ENCODE assay signal across 36 cellular contexts in the genomic region with DNA sequence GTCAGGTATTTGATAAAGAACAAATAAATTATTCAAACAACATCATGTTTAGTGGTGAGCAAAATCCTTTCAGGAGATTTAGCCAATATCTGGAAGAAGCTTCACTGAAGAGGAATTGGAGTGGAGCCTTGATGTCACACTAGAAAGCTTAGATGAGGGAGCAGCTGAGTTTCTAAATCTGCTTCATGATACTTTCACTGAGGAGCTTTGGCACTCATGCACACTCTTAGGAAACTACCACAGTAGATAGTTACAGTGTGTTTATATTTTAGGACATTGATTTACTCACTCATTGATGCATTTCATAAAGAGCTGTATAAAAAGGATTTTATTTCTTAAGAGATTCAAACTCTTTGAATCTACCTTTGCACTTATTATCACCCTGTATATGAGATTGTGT.
"Had no signal": no experiment of that assay in that cellular context is flagged by ENCODE, and none has a peak within 500 bp of the region (broad histone marks: within the 10 kb centered on the region; RNA-seq: fewer than 3 reads in every experiment).

No MANE protein-coding gene starts in this region.

- H3K36me3 Mint-ChIP-seq: activated CD4-positive, alpha-beta memory T cell treated with anti-CD3 and anti-CD28 coated beads for 36 hours; activated naive CD4-positive, alpha-beta T cell treated with anti-CD3 and anti-CD28 coated beads, Interleukin-2, amount 10 ng/mL, durations not matched to agents 7 days and 5 days; activated naive CD4-positive, alpha-beta T cell treated with anti-CD3 and anti-CD28 coated beads, Interleukin-2, amount 50 U/mL, for 24 hours; activated naive CD8-positive, alpha-beta T cell; activated naive CD8-positive, alpha-beta T cell treated with anti-CD3 and anti-CD28 coated beads, Interleukin-2, amount 10 ng/mL, durations not matched to agents 7 days and 5 days; brain had no signal

- H3K4me3 Mint-ChIP-seq: activated B cell treated with CpG ODN at 0.5 μM for 24 hours; activated CD4-positive, alpha-beta memory T cell treated with anti-CD3 and anti-CD28 coated beads for 36 hours; activated CD4-positive, alpha-beta T cell treated with anti-CD3 and anti-CD28 coated beads, Interleukin-2, amount 10 ng/mL, durations not matched to agents 24 days and 14 days; activated CD8-positive, alpha-beta T cell treated with anti-CD3 and anti-CD28 coated beads for 36 hours; activated naive CD4-positive, alpha-beta T cell treated with anti-CD3 and anti-CD28 coated beads, Interleukin-2, amount 10 ng/mL, durations not matched to agents 7 days and 5 days; activated naive CD4-positive, alpha-beta T cell treated with anti-CD3 and anti-CD28 coated beads, Interleukin-2, amount 50 U/mL, for 24 hours; activated naive CD8-positive, alpha-beta T cell; activated naive CD8-positive, alpha-beta T cell treated with anti-CD3 and anti-CD28 coated beads, Interleukin-2, amount 10 ng/mL, durations not matched to agents 7 days and 5 days; activated naive CD8-positive, alpha-beta T cell treated with anti-CD3 and anti-CD28 coated beads, Interleukin-2, amount 50 U/mL, for 24 hours; activated T-cell treated with anti-CD3 and anti-CD28 coated beads, Interleukin-2, amount 50 U/mL, for 4 hours; activated T-cell treated with anti-CD3 and anti-CD28 coated beads, Interleukin-2, amount 50 U/mL, for 72 hours; activated T-helper 1 cell treated with anti-CD3 and anti-CD28 coated beads, Interleukin-12 subunit alpha, Interleukin-12 subunit beta, Interleukin-2, Interleukin-4 antibody, amounts not matched to agents 30 ng/mL and 10 ng/mL and 1 ng/mL, durations not matched to agents 14 hours and 24 hours and 36 hours; activated T-helper 17 cell treated with anti-CD3 and anti-CD28 coated beads, Interleukin-2, amount 50 U/mL, for 72 hours; brain; central memory CD8-positive, alpha-beta T cell; T-helper 1 cell treated with Interleukin-12 subunit alpha and Interleukin-12 subunit beta and Interleukin-4 antibody, amounts not matched to agents 30 μg/mL and 1 μg/mL, for 36 hours; T-helper 2 cell treated with Interferon-gamma antibody and Interleukin-4, amounts not matched to agents 5 μg/mL and 100 μg/mL, for 36 hours had no signal

- H3K36me3 ChIP-seq: ascending aorta, cardiac muscle cell had no signal

- H3K9me3 Mint-ChIP-seq: activated B cell treated with CpG ODN at 0.5 μM for 24 hours; activated CD4-positive, alpha-beta T cell treated with anti-CD3 and anti-CD28 coated beads, Interleukin-2, amount 10 ng/mL, durations not matched to agents 24 days and 14 days; activated naive CD4-positive, alpha-beta T cell treated with anti-CD3 and anti-CD28 coated beads, Interleukin-2, amount 10 ng/mL, durations not matched to agents 7 days and 5 days; activated naive CD4-positive, alpha-beta T cell treated with anti-CD3 and anti-CD28 coated beads, Interleukin-2, amount 50 U/mL, for 24 hours; activated naive CD8-positive, alpha-beta T cell treated with anti-CD3 and anti-CD28 coated beads, Interleukin-2, amount 10 ng/mL, durations not matched to agents 7 days and 5 days; activated naive CD8-positive, alpha-beta T cell treated with anti-CD3 and anti-CD28 coated beads, Interleukin-2, amount 50 U/mL, for 24 hours; activated T-cell treated with anti-CD3 and anti-CD28 coated beads, Interleukin-2, amount 50 U/mL, for 4 hours; activated T-helper 1 cell treated with anti-CD3 and anti-CD28 coated beads, Interleukin-12 subunit alpha, Interleukin-12 subunit beta, Interleukin-2, Interleukin-4 antibody, amounts not matched to agents 30 ng/mL and 10 ng/mL and 1 ng/mL, durations not matched to agents 14 hours and 24 hours and 36 hours; brain; T-helper 1 cell treated with Interleukin-12 subunit alpha and Interleukin-12 subunit beta and Interleukin-4 antibody, amounts not matched to agents 30 μg/mL and 1 μg/mL, for 36 hours; T-helper 2 cell treated with Interferon-gamma antibody and Interleukin-4, amounts not matched to agents 5 μg/mL and 100 μg/mL, for 36 hours had no signal

- H3K27me3 Mint-ChIP-seq: activated B cell treated with CpG ODN at 0.5 μM for 24 hours; activated CD4-positive, alpha-beta memory T cell treated with anti-CD3 and anti-CD28 coated beads for 36 hours; activated CD4-positive, alpha-beta T cell treated with anti-CD3 and anti-CD28 coated beads, Interleukin-2, amount 10 ng/mL, durations not matched to agents 24 days and 14 days; activated CD8-positive, alpha-beta T cell treated with anti-CD3 and anti-CD28 coated beads for 36 hours; activated naive CD4-positive, alpha-beta T cell treated with anti-CD3 and anti-CD28 coated beads, Interleukin-2, amount 10 ng/mL, durations not matched to agents 7 days and 5 days; activated naive CD4-positive, alpha-beta T cell treated with anti-CD3 and anti-CD28 coated beads, Interleukin-2, amount 50 U/mL, for 24 hours; activated naive CD8-positive, alpha-beta T cell treated with anti-CD3 and anti-CD28 coated beads, Interleukin-2, amount 10 ng/mL, durations not matched to agents 7 days and 5 days; activated T-helper 17 cell treated with anti-CD3 and anti-CD28 coated beads, Interleukin-2, amount 50 U/mL, for 72 hours; central memory CD8-positive, alpha-beta T cell had no signal

- H3K9me3 ChIP-seq: ascending aorta had no signal

- H3K27me3 ChIP-seq: ascending aorta, cardiac muscle cell had no signal

- H3K27ac ChIP-seq: ascending aorta, cardiac muscle cell, VCaP had no signal

- DNase-seq: activated B cell treated with CpG ODN at 0.5 μM for 24 hours; activated CD4-positive, alpha-beta memory T cell treated with anti-CD3 and anti-CD28 coated beads for 36 hours; activated CD4-positive, alpha-beta T cell treated with anti-CD3 and anti-CD28 coated beads for 4 hours; activated CD4-positive, alpha-beta T cell treated with anti-CD3 and anti-CD28 coated beads, Interleukin-2, amount 10 ng/mL, durations not matched to agents 24 days and 14 days; activated CD4-positive, alpha-beta T cell treated with anti-CD3 and anti-CD28 coated beads, Interleukin-2, amount 50 U/mL, for 1 hour; activated CD4-positive, alpha-beta T cell treated with anti-CD3 and anti-CD28 coated beads, Interleukin-2, amount 50 U/mL, for 4 hours; activated CD4-positive, CD25-positive, alpha-beta regulatory T cell treated with anti-CD3 and anti-CD28 coated beads, Interleukin-2, amount 50 U/mL, for 72 hours; activated CD8-positive, alpha-beta memory T cell treated with anti-CD3 and anti-CD28 coated beads, Interleukin-2, amount 50 U/mL, for 4 hours; activated CD8-positive, alpha-beta T cell treated with anti-CD3 and anti-CD28 coated beads for 36 hours; activated effector memory CD4-positive, alpha-beta T cell treated with anti-CD3 and anti-CD28 coated beads, Interleukin-2, amount 50 U/mL, for 16 hours; activated naive CD4-positive, alpha-beta T cell treated with anti-CD3 and anti-CD28 coated beads, Interleukin-2, amount 10 ng/mL, durations not matched to agents 7 days and 5 days; activated naive CD4-positive, alpha-beta T cell treated with Interleukin-2 at 50 U/mL for 16 hours; activated naive CD8-positive, alpha-beta T cell treated with anti-CD3 and anti-CD28 coated beads, Interleukin-2, amount 10 ng/mL, durations not matched to agents 7 days and 5 days; activated naive CD8-positive, alpha-beta T cell treated with anti-CD3 and anti-CD28 coated beads, Interleukin-2, amount 50 U/mL, for 24 hours; activated T-cell treated with anti-CD3 and anti-CD28 coated beads for 4 hours; activated T-cell treated with anti-CD3 and anti-CD28 coated beads, Interleukin-2, amount 50 U/mL, for 1 hour; activated T-cell treated with anti-CD3 and anti-CD28 coated beads, Interleukin-2, amount 50 U/mL, for 4 hours; activated T-cell treated with anti-CD3 and anti-CD28 coated beads, Interleukin-2, amount 50 U/mL, for 72 hours; amygdala; anterior cingulate cortex; caudate nucleus; cerebellar nuclear complex; T-helper 1 cell; T-helper 2 cell; T-helper 9 cell had no signal

- H3K27ac Mint-ChIP-seq: activated B cell treated with CpG ODN at 0.5 μM for 24 hours; activated CD4-positive, alpha-beta memory T cell treated with anti-CD3 and anti-CD28 coated beads for 36 hours; activated CD4-positive, alpha-beta T cell treated with anti-CD3 and anti-CD28 coated beads, Interleukin-2, amount 10 ng/mL, durations not matched to agents 24 days and 14 days; activated CD8-positive, alpha-beta T cell treated with anti-CD3 and anti-CD28 coated beads for 36 hours; activated naive CD4-positive, alpha-beta T cell treated with anti-CD3 and anti-CD28 coated beads, Interleukin-2, amount 10 ng/mL, durations not matched to agents 7 days and 5 days; activated naive CD4-positive, alpha-beta T cell treated with anti-CD3 and anti-CD28 coated beads, Interleukin-2, amount 50 U/mL, for 24 hours; activated naive CD8-positive, alpha-beta T cell; activated naive CD8-positive, alpha-beta T cell treated with anti-CD3 and anti-CD28 coated beads, Interleukin-2, amount 10 ng/mL, durations not matched to agents 7 days and 5 days; activated naive CD8-positive, alpha-beta T cell treated with anti-CD3 and anti-CD28 coated beads, Interleukin-2, amount 50 U/mL, for 24 hours; activated T-cell treated with anti-CD3 and anti-CD28 coated beads, Interleukin-2, amount 50 U/mL, for 72 hours; activated T-helper 1 cell treated with anti-CD3 and anti-CD28 coated beads, Interleukin-12 subunit alpha, Interleukin-12 subunit beta, Interleukin-2, Interleukin-4 antibody, amounts not matched to agents 30 ng/mL and 10 ng/mL and 1 ng/mL, durations not matched to agents 14 hours and 24 hours and 36 hours; activated T-helper 17 cell treated with anti-CD3 and anti-CD28 coated beads, Interleukin-2, amount 50 U/mL, for 72 hours; brain; T-helper 1 cell treated with Interleukin-12 subunit alpha and Interleukin-12 subunit beta and Interleukin-4 antibody, amounts not matched to agents 30 μg/mL and 1 μg/mL, for 36 hours; T-helper 2 cell treated with Interferon-gamma antibody and Interleukin-4, amounts not matched to agents 5 μg/mL and 100 μg/mL, for 36 hours had no signal

- H3K4me3 ChIP-seq: ascending aorta, cardiac muscle cell had no signal

- H3K4me1 Mint-ChIP-seq: activated B cell treated with CpG ODN at 0.5 μM for 24 hours; activated CD4-positive, alpha-beta T cell treated with anti-CD3 and anti-CD28 coated beads, Interleukin-2, amount 10 ng/mL, durations not matched to agents 24 days and 14 days; activated naive CD4-positive, alpha-beta T cell treated with anti-CD3 and anti-CD28 coated beads, Interleukin-2, amount 10 ng/mL, durations not matched to agents 7 days and 5 days; activated naive CD4-positive, alpha-beta T cell treated with anti-CD3 and anti-CD28 coated beads, Interleukin-2, amount 50 U/mL, for 24 hours; activated naive CD8-positive, alpha-beta T cell treated with anti-CD3 and anti-CD28 coated beads, Interleukin-2, amount 10 ng/mL, durations not matched to agents 7 days and 5 days; activated naive CD8-positive, alpha-beta T cell treated with anti-CD3 and anti-CD28 coated beads, Interleukin-2, amount 50 U/mL, for 24 hours; activated T-helper 17 cell treated with anti-CD3 and anti-CD28 coated beads, Interleukin-2, amount 50 U/mL, for 72 hours; central memory CD8-positive, alpha-beta T cell had no signal

- H3K4me1 ChIP-seq: ascending aorta had no signal

- ATAC-seq: activated CD8-positive, alpha-beta T cell treated with anti-CD3 and anti-CD28 coated beads for 36 hours; activated naive CD8-positive, alpha-beta T cell treated with anti-CD3 and anti-CD28 coated beads, Interleukin-2, amount 50 U/mL, for 24 hours; activated T-cell treated with anti-CD3 and anti-CD28 coated beads, Interleukin-2, amount 50 U/mL, for 4 hours; activated T-cell treated with anti-CD3 and anti-CD28 coated beads, Interleukin-2, amount 50 U/mL, for 72 hours; activated T-helper 17 cell treated with anti-CD3 and anti-CD28 coated beads, Interleukin-2, amount 50 U/mL, for 72 hours had no signal
